9 cellular contexts compared by ENCODE assay signal in the genomic region with DNA sequence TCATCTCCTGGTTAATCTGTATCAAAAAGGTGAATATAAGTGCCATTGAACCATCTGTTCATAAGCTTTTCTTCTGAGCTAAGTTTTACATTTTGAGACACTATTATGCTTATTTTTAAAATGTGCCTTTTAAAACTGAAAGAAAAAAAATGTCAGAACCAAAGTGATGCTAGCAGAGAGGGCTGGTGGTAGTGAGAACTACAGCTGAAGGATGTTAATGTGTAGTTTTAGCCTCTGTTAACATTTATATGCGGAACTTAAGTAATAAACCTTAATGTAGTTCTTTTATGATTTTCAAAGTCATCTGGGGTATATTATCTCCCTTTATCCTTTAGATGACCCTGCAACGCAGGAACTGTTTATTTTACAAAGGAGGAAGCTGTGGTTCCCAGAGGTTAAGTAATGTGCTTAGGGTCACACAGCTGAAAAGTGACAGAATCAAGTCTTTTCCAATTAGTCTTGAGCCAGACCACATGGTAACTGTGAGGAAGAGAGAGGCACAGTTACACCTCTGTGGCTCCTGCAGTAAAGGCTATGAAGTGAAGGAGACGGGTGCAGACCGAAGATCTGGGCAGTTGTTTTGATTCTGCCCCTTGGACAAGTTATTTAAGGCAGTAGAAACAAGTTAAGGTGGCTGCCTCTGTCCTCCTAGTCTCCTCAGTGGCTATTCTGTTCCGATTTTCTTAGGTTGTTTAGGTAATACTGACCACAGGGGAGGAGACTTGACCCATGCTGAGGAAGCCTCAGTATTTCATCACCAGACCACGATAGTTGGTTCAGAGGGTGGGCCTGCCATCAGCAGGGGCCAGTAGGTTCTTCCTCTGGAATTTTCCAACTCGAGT. TPM values are rescaled to one million over a fixed set of nuclear protein-coding genes. Genes with fewer than 3 reads are reported as not detected.
DNase-seq lines count a peak whose midpoint lies in the region; ATAC-seq and TF ChIP-seq lines count a peak whose summit lies in the region.
"Had no signal": no experiment of that assay in that cellular context is flagged by ENCODE, and none has a peak within 500 bp of the region (broad histone marks: within the 10 kb centered on the region; RNA-seq: fewer than 3 reads in every experiment).

No MANE protein-coding gene starts in this region.

- peaks cover 7% of the 10 kb centered on the region for H3K36me3 Mint-ChIP-seq in dendritic cell treated with granulocyte-macrophage colony-stimulating factor and Interleukin-4, amounts not matched to agents 40 ng/mL and 50 ng/mL, for 4 days (ENCODE audit: low read depth)

- H3K27me3 ChIP-seq in sigmoid colon: no peaks in the 10 kb centered on the region
- H3K27me3 ChIP-seq: adrenal gland had no signal

- no peak for TF ChIP-seq EP300 in sigmoid colon (IDR thresholded peaks at IDR 0.05)

- TF ChIP-seq POLR2A in sigmoid colon (IDR thresholded peaks at IDR 0.05): no peak

- H3K4me1 ChIP-seq in sigmoid colon: peaks cover 0 to 14% (median 5%) of the 10 kb centered on the region in 4 donors

- peak overlapping the region; percentile 43 for H3K27ac Mint-ChIP-seq in dendritic cell treated with granulocyte-macrophage colony-stimulating factor and Interleukin-4, amounts not matched to agents 40 ng/mL and 50 ng/mL, for 4 days

- DNase-seq in AG09319 (ENCODE audit: extremely low read depth, low read depth) (peak; percentile 49), KG1 (lab: John Stamatoyannopoulos, UW) (peak; percentile 29), sigmoid colon (no peak), NCI-H1105 (lab: John Stamatoyannopoulos, UW) (no peak)
- DNase-seq in stimulated activated CD8-positive, alpha-beta memory T cell treated with anti-CD3 and anti-CD28 coated beads, Interleukin-4, amount 100 ng/mL, for 48 hours: no peak
- no peak for DNase-seq in activated effector memory CD4-positive, alpha-beta T cell treated with Interleukin-2 at 50 U/mL for 16 hours

- peak overlapping the region in 3 of 4 donors; percentile 21 to 51 (median 33) for H3K27ac ChIP-seq in sigmoid colon
- H3K27ac ChIP-seq: adrenal gland had no signal

- no peak overlapping the region for H3K4me3 Mint-ChIP-seq in dendritic cell treated with granulocyte-macrophage colony-stimulating factor and Interleukin-4, amounts not matched to agents 40 ng/mL and 50 ng/mL, for 4 days

- peaks cover 9% of the 10 kb centered on the region for H3K27me3 Mint-ChIP-seq in dendritic cell treated with granulocyte-macrophage colony-stimulating factor and Interleukin-4, amounts not matched to agents 40 ng/mL and 50 ng/mL, for 4 days

- H3K9me3 Mint-ChIP-seq in dendritic cell treated with granulocyte-macrophage colony-stimulating factor and Interleukin-4, amounts not matched to agents 40 ng/mL and 50 ng/mL, for 4 days: no peaks in the 10 kb centered on the region

- TF ChIP-seq CTCF in AG09319 (IDR thresholded peaks at IDR 0.05; ENCODE audit: low read depth, low read length): no peak
- TF ChIP-seq CTCF in sigmoid colon (IDR thresholded peaks at IDR 0.05): no peak

- ATAC-seq in GM19395 (IDR thresholded peaks at IDR 0.05; ENCODE audit: unreplicated experiment): peak; percentile 79

- WGBS in sigmoid colon, 2 donors: 38 to 39% methylated on average over 7 of the region's 7 CpGs

- H3K4me1 Mint-ChIP-seq in dendritic cell treated with granulocyte-macrophage colony-stimulating factor and Interleukin-4, amounts not matched to agents 40 ng/mL and 50 ng/mL, for 4 days (ENCODE audit: low read depth): peaks cover 30% of the 10 kb centered on the region

- intact Hi-C loops in dendritic cell treated with granulocyte-macrophage colony-stimulating factor and Interleukin-4, amounts not matched to agents 40 ng/mL and 50 ng/mL, for 4 days (cut with micrococcal nuclease): no loop called here
- intact Hi-C loops in sigmoid colon (cut with DNase I): no loop called here

- H3K4me3 ChIP-seq in sigmoid colon: no peak overlapping the region
- H3K4me3 ChIP-seq: adrenal gland had no signal

- H3K36me3 ChIP-seq in sigmoid colon: no peaks in the 10 kb centered on the region
- H3K36me3 ChIP-seq: adrenal gland had no signal

- no peaks in the 10 kb centered on the region for H3K9me3 ChIP-seq in sigmoid colon
- H3K9me3 ChIP-seq: adrenal gland had no signal

RNA-seq across cellular contexts. Expression of gene GNG2, which starts 23.9 kb away (rescaled TPM):
- 10 to 100 TPM; 27.3 to 44.2 (median 29.1) TPM for total RNA-seq in sigmoid colon
- polyA plus RNA-seq in sigmoid colon: 10 to 100 TPM in 2 of 3 donors, 1 to 10 TPM in 1; 9.5 to 18.4 (median 16.8) TPM

Comparison
In these comparisons a context has a peak if more than half of its experiments do, and no peak if none do; other contexts are left out.
1. DNase-seq: peak in AG09319 (single experiment) and KG1 (single experiment); none in sigmoid colon (single experiment), stimulated activated CD8-positive, alpha-beta memory T cell treated with anti-CD3 and anti-CD28 coated beads, Interleukin-4, amount 100 ng/mL, for 48 hours (single experiment), NCI-H1105 (single experiment) and activated effector memory CD4-positive, alpha-beta T cell treated with Interleukin-2 at 50 U/mL for 16 hours (single experiment).